Comparison of ENCODE assay signal across 9 cellular contexts in the genomic region with DNA sequence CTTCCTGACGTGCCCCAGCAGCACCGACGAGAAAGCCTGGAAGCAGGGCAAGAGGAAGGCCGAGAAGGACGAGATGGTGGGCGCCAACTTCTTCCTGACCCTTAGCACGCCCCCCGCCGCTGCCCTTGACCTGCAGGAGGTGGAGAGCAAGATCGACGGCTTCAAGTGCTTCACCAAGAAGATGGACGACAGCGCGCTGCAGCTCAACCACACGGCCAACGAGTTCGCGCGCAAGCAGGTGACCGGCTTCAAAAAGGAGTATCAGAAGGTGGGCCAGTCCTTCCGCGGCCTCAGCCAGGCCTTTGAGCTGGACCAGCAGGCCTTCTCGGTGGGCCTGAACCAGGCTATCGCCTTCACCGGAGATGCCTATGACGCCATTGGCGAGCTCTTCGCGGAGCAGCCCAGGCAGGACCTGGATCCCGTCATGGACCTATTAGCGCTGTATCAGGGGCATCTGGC. TPM values are rescaled to one million over a fixed set of nuclear protein-coding genes. Genes with fewer than 3 reads are reported as not detected.
DNase-seq lines count a peak whose midpoint lies in the region; ATAC-seq lines count a peak whose summit lies in the region.
"Had no signal": no experiment of that assay in that cellular context is flagged by ENCODE, and none has a peak within 500 bp of the region (broad histone marks: within the 10 kb centered on the region; RNA-seq: fewer than 3 reads in every experiment).

No MANE protein-coding gene starts in this region.

- H3K4me1 ChIP-seq in muscle layer of duodenum (ENCODE audit: control insufficient read depth in 1 of 2, insufficient read depth in 2 of 2, low read length in 2 of 2): peaks cover 18 to 19% of the 10 kb centered on the region in 2 donors
- H3K4me1 ChIP-seq in aorta (ENCODE audit: control insufficient read depth in 1 of 2, insufficient read depth in 2 of 2, low read length in 2 of 2): no peaks in the 10 kb centered on the region

- H3K27ac ChIP-seq in muscle layer of duodenum (ENCODE audit: low read length) (peak overlapping the region; percentile 90), aorta (ENCODE audit: low read depth in 1 of 2, low read length in 2 of 2) (peak overlapping the region; percentile 79 to 95)

- H3K36me3 ChIP-seq in muscle layer of duodenum (ENCODE audit: control insufficient read depth in 1 of 2, insufficient read depth in 2 of 2, low read length in 2 of 2) (no peaks in the 10 kb centered on the region), aorta (ENCODE audit: control insufficient read depth in 1 of 2, insufficient read depth in 2 of 2, low read length in 1 of 2) (peaks cover 0 to 3% of the 10 kb centered on the region in 2 donors)

- H3K27me3 ChIP-seq in muscle layer of duodenum (ENCODE audit: low read depth, low read length) (no peaks in the 10 kb centered on the region), aorta (ENCODE audit: control insufficient read depth in 1 of 2, insufficient read depth in 2 of 2, low read length in 1 of 2) (no peaks in the 10 kb centered on the region)

- DNase-seq in Right ventricle myocardium superior (peak; percentile 57), left cardiac atrium (no peak), aorta (peak; percentile 63 to 77), ecto neural progenitor cell (ENCODE audit: low spot score) (no peak), DMS79 (lab: John Stamatoyannopoulos, UW) (no peak)
- DNase-seq: GF-D8 had no signal

- H3K4me3 ChIP-seq in muscle layer of duodenum (ENCODE audit: low read depth in 1 of 2, low read length in 2 of 2) (peak overlapping the region; percentile 71 to 77), aorta (ENCODE audit: low read length in 2 of 2) (peak overlapping the region; percentile 78 to 88)

- ATAC-seq in Right ventricle myocardium superior (ENCODE audit: poor library complexity) (no peak), left cardiac atrium (no peak), aorta (ENCODE audit: low FRiP score) (no peak), HG02642 (IDR thresholded peaks at IDR 0.05; ENCODE audit: poor library complexity, unreplicated experiment) (no peak)

- intact Hi-C loops in Right ventricle myocardium superior (cut with DNase I): loop anchor here (5.0 to 10.0 kb wide), 2 partner anchors 63 to 226 kb away; no protein-coding TSS in a partner anchor
- intact Hi-C loops in left cardiac atrium (cut with DNase I): loop anchor here (5.0 to 10.0 kb wide), 2 partner anchors 328 to 636 kb away; no protein-coding TSS in a partner anchor
- intact Hi-C loops in dendritic cell treated with granulocyte-macrophage colony-stimulating factor and Interleukin-4, amounts not matched to agents 40 ng/mL and 50 ng/mL, for 4 days (cut with micrococcal nuclease): loop anchor here (5.0 kb wide), 2 partner anchors 273 to 628 kb away; no protein-coding TSS in a partner anchor
- intact Hi-C loops in aorta (cut with DNase I): loop anchor here (1.0 to 5.0 kb wide), 5 partner anchors 112 to 643 kb away; a partner anchor contains a TSS

- peaks cover 22% of the 10 kb centered on the region for H3K4me1 Mint-ChIP-seq in dendritic cell treated with granulocyte-macrophage colony-stimulating factor and Interleukin-4, amounts not matched to agents 40 ng/mL and 50 ng/mL, for 4 days (ENCODE audit: low read depth)

- no peaks in the 10 kb centered on the region for H3K9me3 Mint-ChIP-seq in dendritic cell treated with granulocyte-macrophage colony-stimulating factor and Interleukin-4, amounts not matched to agents 40 ng/mL and 50 ng/mL, for 4 days

- peaks cover 10% of the 10 kb centered on the region for H3K27me3 Mint-ChIP-seq in dendritic cell treated with granulocyte-macrophage colony-stimulating factor and Interleukin-4, amounts not matched to agents 40 ng/mL and 50 ng/mL, for 4 days

- H3K9me3 ChIP-seq in muscle layer of duodenum (ENCODE audit: control insufficient read depth in 1 of 2, low read length in 2 of 2) (no peaks in the 10 kb centered on the region), aorta (ENCODE audit: control insufficient read depth, low read length) (no peaks in the 10 kb centered on the region)

- WGBS in aorta, 2 donors: 1 to 4% methylated on average over 27 to 31 of the region's 31 CpGs

- H3K36me3 Mint-ChIP-seq in dendritic cell treated with granulocyte-macrophage colony-stimulating factor and Interleukin-4, amounts not matched to agents 40 ng/mL and 50 ng/mL, for 4 days (ENCODE audit: low read depth): peaks cover 40% of the 10 kb centered on the region

- H3K27ac Mint-ChIP-seq in dendritic cell treated with granulocyte-macrophage colony-stimulating factor and Interleukin-4, amounts not matched to agents 40 ng/mL and 50 ng/mL, for 4 days: peak overlapping the region; percentile 85

- peak overlapping the region; percentile 86 for H3K4me3 Mint-ChIP-seq in dendritic cell treated with granulocyte-macrophage colony-stimulating factor and Interleukin-4, amounts not matched to agents 40 ng/mL and 50 ng/mL, for 4 days

RNA-seq across cellular contexts. Expression of a gene that starts 1.6 kb away (rescaled TPM):
- total RNA-seq in Right ventricle myocardium superior (24.9 TPM), left cardiac atrium (10 to 100 TPM; 15.1 to 15.4 TPM), aorta (100 to 1,000 TPM in 1 of 2 donors, 10 to 100 TPM in 1; 84.4 to 110 TPM)
- 10 to 100 TPM; 31.6 to 37.3 TPM for polyA plus RNA-seq in aorta

Comparison
In these comparisons a context has a peak if more than half of its experiments do, and no peak if none do; other contexts are left out.
1. DNase-seq: peak in Right ventricle myocardium superior (single experiment) and aorta (2 of 2); none in left cardiac atrium (single experiment), ecto neural progenitor cell (single experiment) and DMS79 (single experiment).